Comparison of ENCODE assay signal across 9 cellular contexts in the genomic region with DNA sequence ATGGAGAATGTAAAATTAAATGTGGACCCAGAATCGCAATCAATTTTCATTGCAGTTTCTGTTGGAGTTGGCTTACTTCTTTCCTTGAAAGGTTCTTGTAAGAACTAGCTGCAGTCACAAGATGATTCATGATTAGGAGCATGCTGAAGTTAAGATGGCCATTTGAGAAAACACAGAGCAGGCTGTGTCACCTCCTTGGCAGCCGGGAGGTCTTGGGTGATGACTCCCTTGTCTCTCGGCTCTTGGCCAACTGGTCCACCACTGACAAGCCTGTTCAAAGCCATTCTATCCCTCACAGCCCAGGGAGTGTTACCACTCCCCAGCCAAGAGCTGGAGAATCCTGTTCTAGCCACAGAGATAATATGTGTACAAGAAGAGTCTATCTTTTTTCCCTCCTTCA. TPM values are rescaled to one million over a fixed set of nuclear protein-coding genes. Genes with fewer than 3 reads are reported as not detected.
DNase-seq lines count a peak whose midpoint lies in the region; TF ChIP-seq lines count a peak whose summit lies in the region.
"Had no signal": no experiment of that assay in that cellular context is flagged by ENCODE, and none has a peak within 500 bp of the region (broad histone marks: within the 10 kb centered on the region; RNA-seq: fewer than 3 reads in every experiment).

No MANE protein-coding gene starts in this region.

- peak overlapping the region; percentile 95 for H3K27ac Mint-ChIP-seq in HFFc6
- H3K27ac Mint-ChIP-seq in MCF 10A (ENCODE audit: low read depth, unreplicated experiment): peak overlapping the region; percentile 58

- H3K9me3 Mint-ChIP-seq in HFFc6: no peaks in the 10 kb centered on the region
- no peaks in the 10 kb centered on the region for H3K9me3 Mint-ChIP-seq in MCF 10A (ENCODE audit: unreplicated experiment)

- H3K4me3 Mint-ChIP-seq in HFFc6 (peak overlapping the region; percentile 72), MCF 10A (ENCODE audit: unreplicated experiment) (peak overlapping the region; percentile 35)

- no peaks in the 10 kb centered on the region for H3K27me3 ChIP-seq in tibial artery

- in situ Hi-C loops in GM13976 (cut with MboI; ENCODE audit: low sequenced_read_pairs, unreplicated experiment): no loop called here

- no peaks in the 10 kb centered on the region for H3K9me3 ChIP-seq in tibial artery

- BruUV-seq in MCF 10A (replicated peaks; lab: Mats Ljungman, UMichigan): no TSS peak

- peaks cover 1% of the 10 kb centered on the region for H3K27me3 Mint-ChIP-seq in HFFc6 (ENCODE audit: insufficient read depth)
- H3K27me3 Mint-ChIP-seq in MCF 10A (ENCODE audit: insufficient read depth, unreplicated experiment): no peaks in the 10 kb centered on the region

- CTCF ChIA-PET in MCF 10A (lab: Yijun Ruan, JAX) (interaction anchor here (0.5 to 1.3 kb wide), 6 partner anchors 18 to 217 kb away, joined by 3 to 7 read pairs (median 5); no protein-coding TSS in a partner anchor), HEK293T (lab: Yijun Ruan, JAX) (no interaction called here)

- intact Hi-C loops in MCF 10A (cut with micrococcal nuclease): loop anchor here (1.0 kb wide), 1 partner anchor 24 kb away; no protein-coding TSS in a partner anchor
- intact Hi-C loops in tibial artery (cut with DNase I; ENCODE audit: low total_unique reads): no loop called here

- H3K4me3 ChIP-seq in tibial artery: no peak overlapping the region

- no peaks in the 10 kb centered on the region for H3K36me3 ChIP-seq in tibial artery

- peaks cover 0 to 17% (median 4%) of the 10 kb centered on the region in 4 donors for H3K4me1 ChIP-seq in tibial artery

- peak overlapping the region; percentile 52 to 54 for H3K27ac ChIP-seq in tibial artery

- TF ChIP-seq CTCF in HFFc6 (IDR thresholded peaks at IDR 0.05): no peak
- no peak for TF ChIP-seq CTCF in MCF 10A (IDR thresholded peaks at IDR 0.05; ENCODE audit: unreplicated experiment)
- no peak for TF ChIP-seq CTCF in tibial artery (IDR thresholded peaks at IDR 0.05)
- TF ChIP-seq CTCF in GM13976 (IDR thresholded peaks at IDR 0.05; ENCODE audit: borderline replicate concordance, control extremely low read depth, extremely low read depth, insufficient read depth, missing control alignments): no peak

- H3K4me1 Mint-ChIP-seq in HFFc6 (ENCODE audit: low read depth) (peaks cover 70% of the 10 kb centered on the region), MCF 10A (ENCODE audit: insufficient read depth, unreplicated experiment) (peaks cover 36% of the 10 kb centered on the region)

- H3K36me3 Mint-ChIP-seq in HFFc6 (ENCODE audit: low read depth) (no peaks in the 10 kb centered on the region), MCF 10A (ENCODE audit: insufficient read depth, unreplicated experiment) (no peaks in the 10 kb centered on the region)

- DNase-seq in HFFc6 (peak; percentile 98), MCF 10A (ENCODE audit: unreplicated experiment) (peak; percentile 95), kidney tubule cell (ENCODE audit: low spot score) (peak; percentile 91), tibial artery (peak; percentile 74 to 77), UCSD-AML1 (lab: John Stamatoyannopoulos, UW; ENCODE audit: unreplicated experiment) (no peak), HEK293T (ENCODE audit: extremely low spot score) (no peak), GM13976 (ENCODE audit: low spot score) (no peak)
- DNase-seq in activated CD4-positive, alpha-beta T cell treated with anti-CD3 and anti-CD28 coated beads for 4 hours: no peak
- DNase-seq: NCI-H748 treated with DMSO at 0.1 percent for 48 hours had no signal

- POLR2A ChIA-PET in MCF 10A (lab: Yijun Ruan, JAX): interaction anchor here (0.5 to 3.6 kb wide), 13 partner anchors 8 to 262 kb away, joined by 3 to 34 read pairs (median 3); partner anchors contain the start of gene ATP2B4
- POLR2A ChIA-PET in HEK293T (lab: Yijun Ruan, JAX): no interaction called here

TF ChIP-seq in HEK293T, 16 proteins besides CTCF, POLR2A, EP300 and RAD21:
- TF ChIP-seq BHLHE40 (IDR thresholded peaks at IDR 0.05; ENCODE audit: borderline replicate concordance) (no peak), CTBP1 (IDR thresholded peaks at IDR 0.05; ENCODE audit: borderline replicate concordance) (no peak), FOXM1 (IDR thresholded peaks at IDR 0.05; ENCODE audit: borderline replicate concordance) (no peak), SP1 (IDR thresholded peaks at IDR 0.05) (no peak), NFRKB (IDR thresholded peaks at IDR 0.05) (no peak), L3MBTL2 (conservative IDR thresholded peaks at IDR 0.05) (no peak), LEF1 (IDR thresholded peaks at IDR 0.05; ENCODE audit: borderline replicate concordance) (no peak), ELF4 (IDR thresholded peaks at IDR 0.05) (no peak), HDGF (IDR thresholded peaks at IDR 0.05; ENCODE audit: borderline replicate concordance) (no peak), FOXA1 (IDR thresholded peaks at IDR 0.05) (no peak)

RNA-seq across cellular contexts. Expression of gene OPTC, which starts 40.6 kb away (rescaled TPM):
- total RNA-seq in HFFc6 (2021; fragmentation: NEBNext Ultra II Directional; extraction: Animal tissue kit (Norgen Biotek cat#: 25700)): not detected
- not detected in 2 replicates for total RNA-seq in MCF 10A (2022)

RNA-seq across cellular contexts. Expression of gene PRELP, which starts 58.9 kb away (rescaled TPM):
- under 1 TPM; 0.59 to 0.81 (median 0.70) TPM for total RNA-seq in HFFc6 (2021; fragmentation: NEBNext Ultra II Directional; extraction: Animal tissue kit (Norgen Biotek cat#: 25700))
- not detected in 2 replicates for total RNA-seq in MCF 10A (2022)

Comparison
In these comparisons a context has a peak if more than half of its experiments do, and no peak if none do; other contexts are left out.
1. DNase-seq: peak in HFFc6 (single experiment), MCF 10A (single experiment), kidney tubule cell (single experiment) and tibial artery (2 of 2); none in UCSD-AML1 (single experiment), HEK293T (single experiment), GM13976 (single experiment) and activated CD4-positive, alpha-beta T cell treated with anti-CD3 and anti-CD28 coated beads for 4 hours (0 of 2).